ENCODE assay signal across 14 cellular contexts in the genomic region with DNA sequence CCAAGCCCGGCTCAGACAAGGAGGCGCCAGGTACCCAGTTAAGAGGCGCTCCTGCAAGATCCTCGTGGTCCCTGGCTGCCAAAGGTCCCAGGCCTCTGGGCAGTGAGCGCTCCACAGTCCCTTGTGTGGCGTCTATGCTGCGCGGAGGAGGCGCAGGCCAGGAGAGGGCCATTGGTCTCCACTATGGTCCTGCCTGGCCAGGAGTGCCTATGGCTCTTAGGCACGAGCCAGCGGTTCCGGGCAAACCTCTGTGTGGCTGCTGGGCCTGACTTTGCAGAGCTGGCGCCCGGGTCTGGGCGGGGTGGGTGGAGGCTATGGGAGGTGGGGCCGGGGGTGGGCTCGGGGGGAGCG. TPM values are rescaled to one million over a fixed set of nuclear protein-coding genes. Genes with fewer than 3 reads are reported as not detected.
DNase-seq lines count a peak whose midpoint lies in the region; ATAC-seq and TF ChIP-seq lines count a peak whose summit lies in the region.
"Had no signal": no experiment of that assay in that cellular context is flagged by ENCODE, and none has a peak within 500 bp of the region (broad histone marks: within the 10 kb centered on the region; RNA-seq: fewer than 3 reads in every experiment).

No MANE protein-coding gene starts in this region.

- H3K27ac ChIP-seq in HUES6 (ENCODE audit: low read depth, low read length) (no peak overlapping the region), coronary artery (peak overlapping the region in 1 of 2 donors; percentile 77), mesendoderm (ENCODE audit: low read depth, low read length) (no peak overlapping the region), smooth muscle cell (ENCODE audit: low read depth) (no peak overlapping the region)
- no peak overlapping the region for H3K27ac ChIP-seq in naive thymus-derived CD4-positive, alpha-beta T cell (ENCODE audit: low read depth, low read length)

- H3K27ac Mint-ChIP-seq in naive thymus-derived CD4-positive, alpha-beta T cell = no peak overlapping the region
- H3K27ac Mint-ChIP-seq: activated CD4-positive, alpha-beta T cell treated with anti-CD3 and anti-CD28 coated beads, Interleukin-2, amount 10 ng/mL, durations not matched to agents 24 days and 14 days; activated T-helper 17 cell treated with anti-CD3 and anti-CD28 coated beads, Interleukin-2, amount 50 U/mL, for 72 hours had no signal

- H3K56ac ChIP-seq in mesendoderm (ENCODE audit: low read length) = peak overlapping the region; percentile 56

- no peak overlapping the region for H3K4me3 Mint-ChIP-seq in naive thymus-derived CD4-positive, alpha-beta T cell
- H3K4me3 Mint-ChIP-seq: activated CD4-positive, alpha-beta T cell treated with anti-CD3 and anti-CD28 coated beads, Interleukin-2, amount 10 ng/mL, durations not matched to agents 24 days and 14 days; activated T-helper 17 cell treated with anti-CD3 and anti-CD28 coated beads, Interleukin-2, amount 50 U/mL, for 72 hours had no signal

- H3K79me1 ChIP-seq in mesendoderm (ENCODE audit: low read length) = no peaks in the 10 kb centered on the region

- no peaks in the 10 kb centered on the region for H4K20me1 ChIP-seq in smooth muscle cell (ENCODE audit: low read depth)

- H3K9ac ChIP-seq in HUES6 (ENCODE audit: low read length) (no peak overlapping the region), mesendoderm (ENCODE audit: low read length) (peak overlapping the region; percentile 1), smooth muscle cell (ENCODE audit: low read depth) (no peak overlapping the region)

- H3F3A ChIP-seq in smooth muscle cell (ENCODE audit: low read depth) = no peaks in the 10 kb centered on the region

- no peaks in the 10 kb centered on the region for H3K9me3 ChIP-seq in HUES6 (ENCODE audit: control insufficient read depth, insufficient read depth, low read depth, low read length)
- no peaks in the 10 kb centered on the region for H3K9me3 ChIP-seq in smooth muscle cell (replicated peaks; ENCODE audit: low read depth)
- H3K9me3 ChIP-seq in naive thymus-derived CD4-positive, alpha-beta T cell (ENCODE audit: control insufficient read depth in 2 of 3, low read length in 3 of 3) = no peaks in the 10 kb centered on the region

- H3K9me3 Mint-ChIP-seq in naive thymus-derived CD4-positive, alpha-beta T cell = peaks cover 0 to 8% (median 0%) of the 10 kb centered on the region in 11 donors
- H3K9me3 Mint-ChIP-seq: activated CD4-positive, alpha-beta T cell treated with anti-CD3 and anti-CD28 coated beads, Interleukin-2, amount 10 ng/mL, durations not matched to agents 24 days and 14 days; activated T-helper 17 cell treated with anti-CD3 and anti-CD28 coated beads, Interleukin-2, amount 50 U/mL, for 72 hours had no signal

- no peaks in the 10 kb centered on the region for H3K79me2 ChIP-seq in mesendoderm (ENCODE audit: control insufficient read depth, insufficient read depth, low read length)
- H3K79me2 ChIP-seq in smooth muscle cell (ENCODE audit: low read depth) = no peaks in the 10 kb centered on the region

- intact Hi-C loops in naive thymus-derived CD4-positive, alpha-beta T cell (cut with micrococcal nuclease) = no loop called here

- POLR2A ChIA-PET in naive thymus-derived CD4-positive, alpha-beta T cell (lab: Charles Lee) = no interaction called here

- no peak overlapping the region for H2AK5ac ChIP-seq in mesendoderm (ENCODE audit: low read length)

- no peak overlapping the region for H3K18ac ChIP-seq in mesendoderm (ENCODE audit: low read length)

- CTCF ChIA-PET in naive thymus-derived CD4-positive, alpha-beta T cell (lab: Charles Lee) = no interaction called here

- H3K4me3 ChIP-seq in HUES6 (ENCODE audit: low read depth, low read length) = peak overlapping the region; percentile 59
- H3K4me3 ChIP-seq in coronary artery = peak overlapping the region; percentile 80
- H3K4me3 ChIP-seq in mesendoderm (ENCODE audit: low read length) = no peak overlapping the region
- H3K4me3 ChIP-seq in smooth muscle cell = no peak overlapping the region
- H3K4me3 ChIP-seq in naive thymus-derived CD4-positive, alpha-beta T cell (ENCODE audit: low read length) = no peak overlapping the region

- no peaks in the 10 kb centered on the region for H3K4me1 Mint-ChIP-seq in naive thymus-derived CD4-positive, alpha-beta T cell
- H3K4me1 Mint-ChIP-seq: activated CD4-positive, alpha-beta T cell treated with anti-CD3 and anti-CD28 coated beads, Interleukin-2, amount 10 ng/mL, durations not matched to agents 24 days and 14 days; activated T-helper 17 cell treated with anti-CD3 and anti-CD28 coated beads, Interleukin-2, amount 50 U/mL, for 72 hours had no signal

- H3K23ac ChIP-seq in mesendoderm (ENCODE audit: low read length) = no peak overlapping the region

- WGBS in mesendoderm (ENCODE audit: extremely low coverage, insufficient coverage, low lambda C conversion rate) = no CpG with 5 or more reads among the region's 18 CpGs
- WGBS in smooth muscle cell (ENCODE audit: low lambda C conversion rate) = 55% methylated on average over 10 of the region's 18 CpGs

- H4K8ac ChIP-seq in mesendoderm (ENCODE audit: low read depth, low read length) = no peak overlapping the region

- H3K36me3 Mint-ChIP-seq in naive thymus-derived CD4-positive, alpha-beta T cell = peaks cover 0 to 4% (median 0%) of the 10 kb centered on the region in 5 donors

- TF ChIP-seq CTCF in coronary artery (IDR thresholded peaks at IDR 0.05) = no peak
- no peak for TF ChIP-seq CTCF in smooth muscle cell (IDR thresholded peaks at IDR 0.05; ENCODE audit: borderline replicate concordance, insufficient read depth, poor library complexity, severe bottlenecking)
- no peak for TF ChIP-seq CTCF in GM10266 (IDR thresholded peaks at IDR 0.05; ENCODE audit: control insufficient read depth, insufficient read depth, low read depth, missing control alignments)

- no peak overlapping the region for H2AFZ ChIP-seq in smooth muscle cell (ENCODE audit: low read depth)

- peaks cover 19 to 68% (median 35%) of the 10 kb centered on the region in 5 donors for H3K27me3 Mint-ChIP-seq in naive thymus-derived CD4-positive, alpha-beta T cell

- H3K36me3 ChIP-seq in HUES6 (ENCODE audit: control insufficient read depth, insufficient read depth, low read length) (no peaks in the 10 kb centered on the region), mesendoderm (ENCODE audit: control insufficient read depth, insufficient read depth, low read length) (no peaks in the 10 kb centered on the region), smooth muscle cell (ENCODE audit: low read depth) (no peaks in the 10 kb centered on the region)
- H3K36me3 ChIP-seq in naive thymus-derived CD4-positive, alpha-beta T cell (ENCODE audit: control insufficient read depth in 2 of 3, insufficient read depth in 3 of 3, low read length in 3 of 3) = no peaks in the 10 kb centered on the region
- H3K36me3 ChIP-seq: BE2C had no signal

- no peak for ATAC-seq in GM18502 (IDR thresholded peaks at IDR 0.05; ENCODE audit: poor library complexity, unreplicated experiment)
- ATAC-seq in naive thymus-derived CD4-positive, alpha-beta T cell = no peak
- ATAC-seq: activated T-helper 17 cell treated with anti-CD3 and anti-CD28 coated beads, Interleukin-2, amount 50 U/mL, for 72 hours; Panc1 had no signal

- peaks cover 12% of the 10 kb centered on the region for H3K4me1 ChIP-seq in HUES6 (ENCODE audit: control insufficient read depth, insufficient read depth, low read length)
- peaks cover 2% of the 10 kb centered on the region for H3K4me1 ChIP-seq in mesendoderm (ENCODE audit: control insufficient read depth, low read depth, low read length)
- peaks cover 2% of the 10 kb centered on the region for H3K4me1 ChIP-seq in smooth muscle cell (ENCODE audit: low read depth)
- no peaks in the 10 kb centered on the region for H3K4me1 ChIP-seq in naive thymus-derived CD4-positive, alpha-beta T cell (ENCODE audit: control insufficient read depth in 2 of 2, insufficient read depth in 2 of 2, low read length in 2 of 2)

- H3K4me2 ChIP-seq in mesendoderm (ENCODE audit: low read length) (peak overlapping the region; percentile 6), smooth muscle cell (peak overlapping the region; percentile 76)

- H3K4ac ChIP-seq in mesendoderm (ENCODE audit: low read depth, low read length) = no peak overlapping the region

- H2BK15ac ChIP-seq in mesendoderm (replicated peaks; ENCODE audit: low read depth) = no peak overlapping the region

- H2BK5ac ChIP-seq in mesendoderm (ENCODE audit: low read length) = no peak overlapping the region

- no peak overlapping the region for H4K5ac ChIP-seq in mesendoderm (ENCODE audit: low read length)

- no peak overlapping the region for H2BK120ac ChIP-seq in mesendoderm (ENCODE audit: low read depth, low read length)

- H3K27me3 ChIP-seq in HUES6 (ENCODE audit: control insufficient read depth, insufficient read depth, low read length) = peaks cover 57% of the 10 kb centered on the region
- H3K27me3 ChIP-seq in mesendoderm (ENCODE audit: insufficient read depth, low read length, poor library complexity) = peaks cover 4% of the 10 kb centered on the region
- peaks cover 79% of the 10 kb centered on the region for H3K27me3 ChIP-seq in smooth muscle cell (ENCODE audit: low read depth)
- no peaks in the 10 kb centered on the region for H3K27me3 ChIP-seq in naive thymus-derived CD4-positive, alpha-beta T cell (ENCODE audit: control insufficient read depth in 2 of 2, insufficient read depth in 2 of 2, low read length in 2 of 2)

- DNase-seq in coronary artery (ENCODE audit: low spot score) (no peak), mesendoderm (no peak), smooth muscle cell (lab: John Stamatoyannopoulos, UW; ENCODE audit: unreplicated experiment) (no peak), DMS79 (lab: John Stamatoyannopoulos, UW) (no peak), GM10266 (ENCODE audit: extremely low spot score) (no peak)
- no peak for DNase-seq in naive thymus-derived CD4-positive, alpha-beta T cell
- DNase-seq: NCI-H1417 treated with DMSO at 0.1 percent for 48 hours had no signal

RNA-seq across cellular contexts. Expression of a gene that starts 0.7 kb away (rescaled TPM):
- polyA plus RNA-seq in mesendoderm (2013, experiment 1 of 2) = 0.38 TPM
- 0.49 TPM for polyA plus RNA-seq in mesendoderm (2013, experiment 2 of 2)
- 0.22 and 1.2 TPM in 2 replicates for total RNA-seq in smooth muscle cell
- polyA plus RNA-seq in smooth muscle cell = 0.17 and 0.44 TPM in 2 replicates
- total RNA-seq in naive thymus-derived CD4-positive, alpha-beta T cell = not detected
- polyA plus RNA-seq in naive thymus-derived CD4-positive, alpha-beta T cell = not detected
- total RNA-seq: activated CD4-positive, alpha-beta T cell treated with anti-CD3 and anti-CD28 coated beads, Interleukin-2, amount 10 ng/mL, durations not matched to agents 24 days and 14 days; activated T-helper 17 cell treated with anti-CD3 and anti-CD28 coated beads, Interleukin-2, amount 50 U/mL, for 72 hours; osteocyte had no signal

Comparison
In these comparisons a context has a peak if more than half of its experiments do, and no peak if none do; other contexts are left out.
1. H3K4me3 ChIP-seq: peak in HUES6 (single experiment) and coronary artery (single experiment); none in mesendoderm (single experiment), smooth muscle cell (single experiment) and naive thymus-derived CD4-positive, alpha-beta T cell (single experiment).